In genomic region chr16:25434061-25434460, GRCh38 we compare ENCODE assay signal across 20 cellular contexts.
"Had no signal": no experiment of that assay in that cellular context is flagged by ENCODE, and none has a peak within 500 bp of the region (broad histone marks: within the 10 kb centered on the region; RNA-seq: fewer than 3 reads in every experiment).

No MANE protein-coding gene starts in this region.

- H3K4me1 ChIP-seq: esophagus squamous epithelium, gastrocnemius medialis, heart right ventricle, left lung, lower lobe of right lung had no signal

- H3K36me3 Mint-ChIP-seq: naive thymus-derived CD4-positive, alpha-beta T cell had no signal

- H3K27me3 ChIP-seq: esophagus squamous epithelium, gastrocnemius medialis, heart right ventricle, left lung had no signal

- H3K9me3 ChIP-seq: esophagus squamous epithelium, gastrocnemius medialis, heart right ventricle, left lung, lower lobe of right lung had no signal

- H3K27ac Mint-ChIP-seq: naive thymus-derived CD4-positive, alpha-beta T cell had no signal

- DNase-seq: dermis blood vessel endothelial cell; dorsolateral prefrontal cortex; effector CD4-positive, alpha-beta T cell; effector memory CD4-positive, alpha-beta T cell; esophagus squamous epithelium; foreskin fibroblast; foreskin melanocyte; gastrocnemius medialis; glutamatergic neuron; head of caudate nucleus; heart right ventricle; hippocampal formation; left cardiac atrium; left lung; left ventricle myocardium superior; lower lobe of right lung; mesenchymal stem cell; midbrain; naive thymus-derived CD4-positive, alpha-beta T cell had no signal

- H3K4me1 Mint-ChIP-seq: naive thymus-derived CD4-positive, alpha-beta T cell had no signal

- H3K4me3 Mint-ChIP-seq: naive thymus-derived CD4-positive, alpha-beta T cell had no signal

- H3K4me3 ChIP-seq: coronary artery, dorsolateral prefrontal cortex, esophagus squamous epithelium, gastrocnemius medialis, heart right ventricle, left lung, lower lobe of right lung had no signal

- H3K36me3 ChIP-seq: esophagus squamous epithelium, gastrocnemius medialis, heart right ventricle, left lung, lower lobe of right lung had no signal

- H3K27ac ChIP-seq: coronary artery, dorsolateral prefrontal cortex, esophagus squamous epithelium, gastrocnemius medialis, heart right ventricle, left lung, lower lobe of right lung had no signal

- ATAC-seq: gastrocnemius medialis; heart right ventricle; left cardiac atrium; left lung; left ventricle myocardium superior; lower lobe of right lung; naive thymus-derived CD4-positive, alpha-beta T cell had no signal
